ENCODE assay signal across 1 cellular context in the genomic region with DNA sequence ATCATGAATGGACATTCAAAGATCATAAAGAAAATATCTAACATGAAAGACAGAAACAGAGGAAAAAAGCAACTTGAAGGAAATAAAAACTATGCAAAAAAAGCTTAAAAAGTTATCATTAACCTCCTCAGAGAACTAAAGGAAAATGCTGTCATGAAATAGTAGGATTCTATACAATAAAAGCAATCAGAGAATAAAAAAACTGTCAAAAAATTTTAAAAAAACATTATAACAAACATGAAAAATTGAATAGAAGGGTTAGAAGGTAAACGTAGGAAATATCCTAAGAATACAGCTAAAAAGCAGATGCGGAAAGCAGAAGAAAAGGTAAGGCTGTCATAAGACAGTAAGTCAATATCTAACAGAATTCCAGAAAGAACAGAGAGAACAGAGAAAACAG.
A peak's percentile ranks its signal among the peaks of the same experiment; 100 is the strongest.
TF ChIP-seq lines count a peak whose summit lies in the region.

No MANE protein-coding gene starts in this region.

TF ChIP-seq in K562, 482 proteins besides CTCF, POLR2A, EP300 and RAD21 (continued from another document):
- TF ChIP-seq FOXK2 (conservative IDR thresholded peaks at IDR 0.05 in 1 of 2, IDR thresholded peaks at IDR 0.05 in 1 of 2; ENCODE audit: low read depth in 2 of 2): peak in 1 of 2 experiments; percentile 42; a peak in 1 of 4 replicates
- no peak for TF ChIP-seq TAF15 (IDR thresholded peaks at IDR 0.05; ENCODE audit: low read depth, low read length)
- no peak for TF ChIP-seq CC2D1A (IDR thresholded peaks at IDR 0.05)
- TF ChIP-seq, protein P1, sequence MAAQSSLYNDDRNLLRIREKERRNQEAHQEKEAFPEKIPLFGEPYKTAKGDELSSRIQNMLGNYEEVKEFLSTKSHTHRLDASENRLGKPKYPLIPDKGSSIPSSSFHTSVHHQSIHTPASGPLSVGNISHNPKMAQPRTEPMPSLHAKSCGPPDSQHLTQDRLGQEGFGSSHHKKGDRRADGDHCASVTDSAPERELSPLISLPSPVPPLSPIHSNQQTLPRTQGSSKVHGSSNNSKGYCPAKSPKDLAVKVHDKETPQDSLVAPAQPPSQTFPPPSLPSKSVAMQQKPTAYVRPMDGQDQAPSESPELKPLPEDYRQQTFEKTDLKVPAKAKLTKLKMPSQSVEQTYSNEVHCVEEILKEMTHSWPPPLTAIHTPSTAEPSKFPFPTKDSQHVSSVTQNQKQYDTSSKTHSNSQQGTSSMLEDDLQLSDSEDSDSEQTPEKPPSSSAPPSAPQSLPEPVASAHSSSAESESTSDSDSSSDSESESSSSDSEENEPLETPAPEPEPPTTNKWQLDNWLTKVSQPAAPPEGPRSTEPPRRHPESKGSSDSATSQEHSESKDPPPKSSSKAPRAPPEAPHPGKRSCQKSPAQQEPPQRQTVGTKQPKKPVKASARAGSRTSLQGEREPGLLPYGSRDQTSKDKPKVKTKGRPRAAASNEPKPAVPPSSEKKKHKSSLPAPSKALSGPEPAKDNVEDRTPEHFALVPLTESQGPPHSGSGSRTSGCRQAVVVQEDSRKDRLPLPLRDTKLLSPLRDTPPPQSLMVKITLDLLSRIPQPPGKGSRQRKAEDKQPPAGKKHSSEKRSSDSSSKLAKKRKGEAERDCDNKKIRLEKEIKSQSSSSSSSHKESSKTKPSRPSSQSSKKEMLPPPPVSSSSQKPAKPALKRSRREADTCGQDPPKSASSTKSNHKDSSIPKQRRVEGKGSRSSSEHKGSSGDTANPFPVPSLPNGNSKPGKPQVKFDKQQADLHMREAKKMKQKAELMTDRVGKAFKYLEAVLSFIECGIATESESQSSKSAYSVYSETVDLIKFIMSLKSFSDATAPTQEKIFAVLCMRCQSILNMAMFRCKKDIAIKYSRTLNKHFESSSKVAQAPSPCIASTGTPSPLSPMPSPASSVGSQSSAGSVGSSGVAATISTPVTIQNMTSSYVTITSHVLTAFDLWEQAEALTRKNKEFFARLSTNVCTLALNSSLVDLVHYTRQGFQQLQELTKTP (IDR thresholded peaks at IDR 0.05; ENCODE audit: low read depth in 1 of 2, partially characterized antibody in 2 of 2): peak in 1 of 2 experiments; percentile 11
- TF ChIP-seq NR2C1 (IDR thresholded peaks at IDR 0.05): 0 out of 2 replicates have a peak, but pooled peaks have one; percentile 11
- TF ChIP-seq NR2C1 (tag; IDR thresholded peaks at IDR 0.05): no peak
- no peak for TF ChIP-seq KAT2B (IDR thresholded peaks at IDR 0.05; ENCODE audit: low read depth, low read length)
- TF ChIP-seq MIER1 (IDR thresholded peaks at IDR 0.05; ENCODE audit: low read depth): 0 out of 2 replicates have a peak, but pooled peaks have one; percentile 24
- TF ChIP-seq HDGF (IDR thresholded peaks at IDR 0.05): 0 out of 2 replicates have a peak, but pooled peaks have one; percentile 21
- no peak for TF ChIP-seq SREBF1 (IDR thresholded peaks at IDR 0.05; ENCODE audit: borderline replicate concordance, low read depth, low read length)
- no peak for TF ChIP-seq RBM22 (IDR thresholded peaks at IDR 0.05; ENCODE audit: low read depth, low read length, poor library complexity, severe bottlenecking)
- TF ChIP-seq, protein P2, sequence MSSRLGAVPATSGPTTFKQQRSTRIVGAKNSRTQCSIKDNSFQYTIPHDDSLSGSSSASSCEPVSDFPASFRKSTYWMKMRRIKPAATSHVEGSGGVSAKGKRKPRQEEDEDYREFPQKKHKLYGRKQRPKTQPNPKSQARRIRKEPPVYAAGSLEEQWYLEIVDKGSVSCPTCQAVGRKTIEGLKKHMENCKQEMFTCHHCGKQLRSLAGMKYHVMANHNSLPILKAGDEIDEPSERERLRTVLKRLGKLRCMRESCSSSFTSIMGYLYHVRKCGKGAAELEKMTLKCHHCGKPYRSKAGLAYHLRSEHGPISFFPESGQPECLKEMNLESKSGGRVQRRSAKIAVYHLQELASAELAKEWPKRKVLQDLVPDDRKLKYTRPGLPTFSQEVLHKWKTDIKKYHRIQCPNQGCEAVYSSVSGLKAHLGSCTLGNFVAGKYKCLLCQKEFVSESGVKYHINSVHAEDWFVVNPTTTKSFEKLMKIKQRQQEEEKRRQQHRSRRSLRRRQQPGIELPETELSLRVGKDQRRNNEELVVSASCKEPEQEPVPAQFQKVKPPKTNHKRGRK (tag; IDR thresholded peaks at IDR 0.05): peak; percentile 83
- TF ChIP-seq SMARCA5 (IDR thresholded peaks at IDR 0.05): 0 out of 2 replicates have a peak, but pooled peaks have one; percentile 24
- no peak for TF ChIP-seq SIRT6 (IDR thresholded peaks at IDR 0.05; ENCODE audit: low read depth, low read length)
- peak; percentile 34; the same call in 1 of the 2 replicates for TF ChIP-seq ZNF644 (tag; IDR thresholded peaks at IDR 0.05; ENCODE audit: low read depth)
- TF ChIP-seq YBX1 (IDR thresholded peaks at IDR 0.05): no peak
- TF ChIP-seq POLR2H (tag; IDR thresholded peaks at IDR 0.05; ENCODE audit: low read depth): peak; percentile 21; the same call in 1 of the 2 replicates
- no peak for TF ChIP-seq NONO (IDR thresholded peaks at IDR 0.05; ENCODE audit: low read depth in 2 of 2, low read length in 1 of 2)
- no peak for TF ChIP-seq ZNF212 (CRISPR knock-in tag; IDR thresholded peaks at IDR 0.05)
- no peak for TF ChIP-seq WHSC1 (IDR thresholded peaks at IDR 0.05; ENCODE audit: low read length)
- TF ChIP-seq BACH1 (tag; IDR thresholded peaks at IDR 0.05): 0 out of 2 replicates have a peak, but pooled peaks have one; percentile 6
